In genomic region chr3:16589867-16590624, GRCh38 we compare ENCODE assay signal across 14 cellular contexts. TPM values are rescaled to one million over a fixed set of nuclear protein-coding genes. Genes with fewer than 3 reads are reported as not detected.
DNase-seq lines count a peak whose midpoint lies in the region; ATAC-seq and TF ChIP-seq lines count a peak whose summit lies in the region.
"Had no signal": no experiment of that assay in that cellular context is flagged by ENCODE, and none has a peak within 500 bp of the region (broad histone marks: within the 10 kb centered on the region; RNA-seq: fewer than 3 reads in every experiment).

No MANE protein-coding gene starts in this region.

- peaks cover 2% of the 10 kb centered on the region for H3K36me3 Mint-ChIP-seq in activated CD8-positive, alpha-beta memory T cell treated with anti-CD3 and anti-CD28 coated beads, Interleukin-2, amount 10 ng/mL, durations not matched to agents 7 days and 5 days
- no peaks in the 10 kb centered on the region for H3K36me3 Mint-ChIP-seq in stimulated activated memory B cell treated with anti-CD40 and anti-IgM and Interleukin-4, amounts not matched to agents 10 μg/mL and 1 μg/mL and 100 μg/mL, for 72 hours
- H3K36me3 Mint-ChIP-seq in immature natural killer cell, result no peaks in the 10 kb centered on the region

- no peaks in the 10 kb centered on the region for H4K20me1 ChIP-seq in smooth muscle cell (ENCODE audit: low read depth)

- ATAC-seq in activated CD8-positive, alpha-beta memory T cell treated with anti-CD3 and anti-CD28 coated beads, Interleukin-2, amount 10 ng/mL, durations not matched to agents 7 days and 5 days, result peak; percentile 53
- ATAC-seq in GM21723 (IDR thresholded peaks at IDR 0.05; ENCODE audit: unreplicated experiment) (peak; percentile 98), HG03280 (IDR thresholded peaks at IDR 0.05; ENCODE audit: unreplicated experiment) (peak; percentile 96)
- peak; percentile 95 for ATAC-seq in stimulated activated memory B cell treated with anti-CD40 and anti-IgM and Interleukin-4, amounts not matched to agents 10 μg/mL and 1 μg/mL and 100 μg/mL, for 72 hours

- no peaks in the 10 kb centered on the region for H3F3A ChIP-seq in smooth muscle cell (ENCODE audit: low read depth)

- no peak for TF ChIP-seq CTCF in lower leg skin (IDR thresholded peaks at IDR 0.05)
- no peak for TF ChIP-seq CTCF in smooth muscle cell (IDR thresholded peaks at IDR 0.05; ENCODE audit: borderline replicate concordance, insufficient read depth, poor library complexity, severe bottlenecking)

- H3K27me3 Mint-ChIP-seq in activated CD8-positive, alpha-beta memory T cell treated with anti-CD3 and anti-CD28 coated beads, Interleukin-2, amount 10 ng/mL, durations not matched to agents 7 days and 5 days, result peaks cover 39% of the 10 kb centered on the region
- no peaks in the 10 kb centered on the region for H3K27me3 Mint-ChIP-seq in stimulated activated memory B cell treated with anti-CD40 and anti-IgM and Interleukin-4, amounts not matched to agents 10 μg/mL and 1 μg/mL and 100 μg/mL, for 72 hours
- H3K27me3 Mint-ChIP-seq in immature natural killer cell (ENCODE audit: low read depth in 3 of 3), result peaks cover 0 to 4% (median 3%) of the 10 kb centered on the region in 3 donors

- TF ChIP-seq POLR2A in lower leg skin (IDR thresholded peaks at IDR 0.05), result no peak

- no peaks in the 10 kb centered on the region for H3K79me2 ChIP-seq in smooth muscle cell (ENCODE audit: low read depth)

- H3K4me1 Mint-ChIP-seq in activated CD8-positive, alpha-beta memory T cell treated with anti-CD3 and anti-CD28 coated beads, Interleukin-2, amount 10 ng/mL, durations not matched to agents 7 days and 5 days, result peaks cover 11% of the 10 kb centered on the region
- H3K4me1 Mint-ChIP-seq in stimulated activated memory B cell treated with anti-CD40 and anti-IgM and Interleukin-4, amounts not matched to agents 10 μg/mL and 1 μg/mL and 100 μg/mL, for 72 hours, result peaks cover 17% of the 10 kb centered on the region
- H3K4me1 Mint-ChIP-seq in immature natural killer cell, result no peaks in the 10 kb centered on the region

- H3K4me2 ChIP-seq in smooth muscle cell, result no peak overlapping the region

- no peaks in the 10 kb centered on the region for H3K9me3 Mint-ChIP-seq in activated CD8-positive, alpha-beta memory T cell treated with anti-CD3 and anti-CD28 coated beads, Interleukin-2, amount 10 ng/mL, durations not matched to agents 7 days and 5 days (ENCODE audit: low read depth)
- no peaks in the 10 kb centered on the region for H3K9me3 Mint-ChIP-seq in stimulated activated memory B cell treated with anti-CD40 and anti-IgM and Interleukin-4, amounts not matched to agents 10 μg/mL and 1 μg/mL and 100 μg/mL, for 72 hours
- H3K9me3 Mint-ChIP-seq in immature natural killer cell, result no peaks in the 10 kb centered on the region

- H3K27me3 ChIP-seq in smooth muscle cell (ENCODE audit: low read depth), result no peaks in the 10 kb centered on the region

- H3K36me3 ChIP-seq in smooth muscle cell (ENCODE audit: low read depth), result no peaks in the 10 kb centered on the region

- H2AFZ ChIP-seq in smooth muscle cell (ENCODE audit: low read depth), result no peak overlapping the region

- no peak overlapping the region for H3K27ac Mint-ChIP-seq in activated CD8-positive, alpha-beta memory T cell treated with anti-CD3 and anti-CD28 coated beads, Interleukin-2, amount 10 ng/mL, durations not matched to agents 7 days and 5 days
- peak overlapping the region; percentile 75 for H3K27ac Mint-ChIP-seq in stimulated activated memory B cell treated with anti-CD40 and anti-IgM and Interleukin-4, amounts not matched to agents 10 μg/mL and 1 μg/mL and 100 μg/mL, for 72 hours
- no peak overlapping the region for H3K27ac Mint-ChIP-seq in immature natural killer cell

- intact Hi-C loops in lower leg skin (cut with DNase I; ENCODE audit: low total_unique reads), result no loop called here

- DNase-seq in activated CD8-positive, alpha-beta memory T cell treated with anti-CD3 and anti-CD28 coated beads, Interleukin-2, amount 10 ng/mL, durations not matched to agents 7 days and 5 days, result no peak
- no peak for DNase-seq in activated CD8-positive, alpha-beta memory T cell treated with anti-CD3 and anti-CD28 coated beads for 24 hours
- DNase-seq in immature natural killer cell (no peak), lower leg skin (ENCODE audit: low spot score in 2 of 2) (no peak), smooth muscle cell (lab: John Stamatoyannopoulos, UW; ENCODE audit: unreplicated experiment) (no peak)
- DNase-seq: IMR-90, midbrain, NCI-H524 had no signal

- no peak overlapping the region for H3K27ac ChIP-seq in smooth muscle cell (ENCODE audit: low read depth)
- H3K27ac ChIP-seq: coronary artery, skin epidermis had no signal

- no peaks in the 10 kb centered on the region for H3K9me3 ChIP-seq in smooth muscle cell (replicated peaks; ENCODE audit: low read depth)

- no peak overlapping the region for H3K9ac ChIP-seq in smooth muscle cell (ENCODE audit: low read depth)

- H3K4me3 Mint-ChIP-seq in activated CD8-positive, alpha-beta memory T cell treated with anti-CD3 and anti-CD28 coated beads, Interleukin-2, amount 10 ng/mL, durations not matched to agents 7 days and 5 days, result no peak overlapping the region
- peak overlapping the region; percentile 23 for H3K4me3 Mint-ChIP-seq in stimulated activated memory B cell treated with anti-CD40 and anti-IgM and Interleukin-4, amounts not matched to agents 10 μg/mL and 1 μg/mL and 100 μg/mL, for 72 hours
- no peak overlapping the region for H3K4me3 Mint-ChIP-seq in immature natural killer cell

- no peaks in the 10 kb centered on the region for H3K4me1 ChIP-seq in smooth muscle cell (ENCODE audit: low read depth)

- 89 to 91% methylated on average over 6 of the region's 6 CpGs for WGBS in lower leg skin, 2 donors
- 92% methylated on average over 6 of the region's 6 CpGs for WGBS in smooth muscle cell (ENCODE audit: low lambda C conversion rate)

- CTCF ChIA-PET in activated CD8-positive, alpha-beta memory T cell treated with anti-CD3 and anti-CD28 coated beads, Interleukin-2, amount 10 ng/mL, durations not matched to agents 7 days and 5 days (lab: Charles Lee), result interaction anchor here (1.2 kb wide), 1 partner anchor 20 kb away, joined by 3 read pairs; no protein-coding TSS in a partner anchor

- H3K4me3 ChIP-seq in lower leg skin (ENCODE audit: low read depth, poor library complexity, severe bottlenecking) (no peak overlapping the region), smooth muscle cell (no peak overlapping the region)
- H3K4me3 ChIP-seq: coronary artery, skin epidermis had no signal

RNA-seq across cellular contexts. Expression of gene DAZL, which starts 15.2 kb away (rescaled TPM):
- total RNA-seq in activated CD8-positive, alpha-beta memory T cell treated with anti-CD3 and anti-CD28 coated beads, Interleukin-2, amount 10 ng/mL, durations not matched to agents 7 days and 5 days, result under 1 TPM in 1 of 2 experiments, not detected in 1; 0.07 TPM
- polyA plus RNA-seq in immature natural killer cell, result not detected
- total RNA-seq in lower leg skin, result under 1 TPM in 1 of 4 donors, not detected in 3; 0.07 TPM
- total RNA-seq in smooth muscle cell, result not detected in 2 replicates
- polyA plus RNA-seq in smooth muscle cell, result not detected in 2 replicates
- total RNA-seq: IMR-90; T-helper 1 cell treated with Interleukin-12 subunit alpha and Interleukin-12 subunit beta and Interleukin-4 antibody, amounts not matched to agents 30 ng/mL and 1 ng/mL, for 36 hours had no signal
- polyA plus RNA-seq: IMR-90 had no signal
